In the genomic region with DNA sequence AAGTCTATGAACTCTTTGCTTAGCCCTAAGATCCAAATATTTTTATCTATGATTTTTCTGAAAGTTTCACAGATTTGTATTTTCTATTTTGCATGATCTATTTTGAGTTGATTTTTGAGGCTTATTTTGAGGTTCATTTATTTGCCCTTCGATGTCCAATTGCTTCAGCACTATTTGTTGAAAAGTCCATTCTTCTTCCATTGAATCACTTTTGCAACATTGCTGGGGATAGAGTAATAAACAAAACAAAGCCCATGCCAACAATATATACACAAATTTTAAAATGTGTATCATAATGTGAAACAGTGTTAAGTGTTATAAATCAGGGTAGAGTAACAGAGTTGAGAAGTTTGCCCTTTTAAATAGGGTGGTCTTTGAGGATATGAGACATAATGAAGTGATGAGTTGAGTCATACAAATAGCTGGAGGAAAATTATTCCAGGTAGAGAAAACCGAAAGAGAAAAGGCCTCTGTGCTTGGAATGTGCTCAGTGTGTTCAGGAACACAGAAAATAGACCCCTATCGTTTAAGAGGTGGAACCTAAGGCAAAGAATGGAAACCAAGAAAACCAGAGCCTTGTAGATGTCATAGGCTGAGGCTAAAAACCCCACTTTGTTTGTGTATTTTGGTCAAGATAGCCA, we compare ENCODE assay signal across 19 cellular contexts.
DNase-seq lines count a peak whose midpoint lies in the region; FAIRE-seq and TF ChIP-seq lines count a peak whose summit lies in the region.
"Had no signal": no experiment of that assay in that cellular context is flagged by ENCODE, and none has a peak within 500 bp of the region (broad histone marks: within the 10 kb centered on the region; RNA-seq: fewer than 3 reads in every experiment).

No MANE protein-coding gene starts in this region.

- dilution Hi-C loops in endothelial cell of umbilical vein (cut with MboI; ENCODE audit: extremely low pct_ligation_motif_present, low sequenced_read_pairs), result no loop called here

- no peaks in the 10 kb centered on the region for H3K9me3 ChIP-seq in endothelial cell of umbilical vein (replicated peaks; ENCODE audit: control insufficient read depth, insufficient read depth, low read length)
- no peaks in the 10 kb centered on the region for H3K9me3 ChIP-seq in skeletal muscle satellite cell (replicated peaks; ENCODE audit: low read length)
- H3K9me3 ChIP-seq: BLaER1 had no signal

- DNase-seq in H54 (ENCODE audit: insufficient read length, low spot score) (no peak), NCI-H226 (peak; percentile 18), endothelial cell of umbilical vein (ENCODE audit: low read depth, low spot score) (peak; percentile 31), DMS 273 treated with DMSO at 0.1 percent for 48 hours (lab: John Stamatoyannopoulos, UW) (no peak), occipital lobe (lab: John Stamatoyannopoulos, UW) (no peak)
- DNase-seq in activated T-cell treated with anti-CD3 and anti-CD28 coated beads, Interleukin-2, amount 50 U/mL, for 48 hours, result no peak
- DNase-seq: CD8-positive, alpha-beta T cell; DMS79; NCI-H1417; NCI-H1930; NCI-H2171; NCI-H748 treated with DMSO at 0.1 percent for 48 hours; T-cell had no signal

- no peak overlapping the region for H3K9ac ChIP-seq in endothelial cell of umbilical vein (replicated peaks; ENCODE audit: extremely low read depth, insufficient read depth, low read length)
- no peak overlapping the region for H3K9ac ChIP-seq in skeletal muscle satellite cell (ENCODE audit: low read depth, low read length)
- H3K9ac ChIP-seq: BLaER1 had no signal

- no peak for TF ChIP-seq POLR2A in H54 (IDR thresholded peaks at IDR 0.05; ENCODE audit: low read depth, low read length)
- no peak for TF ChIP-seq POLR2A in endothelial cell of umbilical vein (IDR thresholded peaks at IDR 0.05; ENCODE audit: low read depth, low read length)

- no peak for TF ChIP-seq CTCF in endothelial cell of umbilical vein (IDR thresholded peaks at IDR 0.05; ENCODE audit: extremely low read depth in 1 of 2, insufficient read depth in 1 of 2, low read depth in 1 of 2, low read length in 2 of 2)

- TSS peak; percentile 11 for BruUV-seq in endothelial cell of umbilical vein (replicated peaks; lab: Mats Ljungman, UMichigan)

- H2AFZ ChIP-seq in endothelial cell of umbilical vein (ENCODE audit: low read depth, low read length), result peak overlapping the region; percentile 40
- H2AFZ ChIP-seq: PC-9 had no signal

- CTCF ChIA-PET in endothelial cell of umbilical vein (lab: Charles Lee), result no interaction called here

- H3K79me2 ChIP-seq in endothelial cell of umbilical vein (ENCODE audit: control insufficient read depth, insufficient read depth, low read length), result no peaks in the 10 kb centered on the region

- no peak overlapping the region for H3K4me3 ChIP-seq in endothelial cell of umbilical vein (replicated peaks in 1 of 3; ENCODE audit: insufficient read depth in 1 of 3, low read depth in 1 of 3, low read length in 3 of 3)
- no peak overlapping the region for H3K4me3 ChIP-seq in skeletal muscle satellite cell (ENCODE audit: low read length)
- H3K4me3 ChIP-seq: BLaER1, GM12878, PC-9, SK-N-MC had no signal

- H4K20me1 ChIP-seq in endothelial cell of umbilical vein (replicated peaks; ENCODE audit: control insufficient read depth, extremely low read depth, insufficient read depth, low read length), result no peaks in the 10 kb centered on the region
- H4K20me1 ChIP-seq: BLaER1 had no signal

- peak overlapping the region; percentile 5 for H3K27ac ChIP-seq in endothelial cell of umbilical vein (ENCODE audit: insufficient read depth, low read depth, low read length)
- H3K27ac ChIP-seq: BLaER1, PC-9, SK-N-MC had no signal

- peak; percentile 64 for FAIRE-seq in H54 (lab: Jason Lieb, UNC)
- FAIRE-seq in endothelial cell of umbilical vein (lab: Jason Lieb, UNC), result no peak
- FAIRE-seq: GM12878, H1 had no signal

- no peaks in the 10 kb centered on the region for H3K9me1 ChIP-seq in endothelial cell of umbilical vein (replicated peaks; ENCODE audit: control insufficient read depth, extremely low read depth, insufficient read depth, low read length)

- no peaks in the 10 kb centered on the region for H3K27me3 ChIP-seq in endothelial cell of umbilical vein (ENCODE audit: control insufficient read depth in 2 of 2, insufficient read depth in 2 of 2, low read length in 2 of 2)
- H3K27me3 ChIP-seq in skeletal muscle satellite cell (ENCODE audit: control insufficient read depth, insufficient read depth, low read length), result no peaks in the 10 kb centered on the region
- H3K27me3 ChIP-seq: BLaER1 had no signal

- intact Hi-C loops in endothelial cell of umbilical vein (cut with micrococcal nuclease), result loop anchor here (5.0 to 10.0 kb wide), 3 partner anchors 580 to 918 kb away; no protein-coding TSS in a partner anchor

- POLR2A ChIA-PET in endothelial cell of umbilical vein (lab: Charles Lee), result no interaction called here

- H3K36me3 ChIP-seq in endothelial cell of umbilical vein (ENCODE audit: control insufficient read depth in 2 of 2, extremely low read depth in 1 of 2, insufficient read depth in 2 of 2, low read length in 2 of 2) (no peaks in the 10 kb centered on the region), skeletal muscle satellite cell (ENCODE audit: insufficient read depth, low read length) (no peaks in the 10 kb centered on the region)
- H3K36me3 ChIP-seq: BLaER1 had no signal

- H3K4me2 ChIP-seq in endothelial cell of umbilical vein (ENCODE audit: insufficient read depth, low read length), result no peak overlapping the region
- peak overlapping the region; percentile 22 for H3K4me2 ChIP-seq in skeletal muscle satellite cell (ENCODE audit: low read length)
- H3K4me2 ChIP-seq: BLaER1, PC-9 had no signal

- H3K4me1 ChIP-seq in endothelial cell of umbilical vein (ENCODE audit: control insufficient read depth, extremely low read depth, insufficient read depth, low read length) (peaks cover 32% of the 10 kb centered on the region), skeletal muscle satellite cell (ENCODE audit: control insufficient read depth, insufficient read depth, low read length) (peaks cover 47% of the 10 kb centered on the region)

TF ChIP-seq in endothelial cell of umbilical vein, 7 proteins besides CTCF, POLR2A, EP300 and RAD21:
- TF ChIP-seq FOS (IDR thresholded peaks at IDR 0.05; ENCODE audit: borderline replicate concordance, insufficient read depth, low read length), result peak; percentile 65
- TF ChIP-seq MYC (IDR thresholded peaks at IDR 0.05; ENCODE audit: low read depth, low read length), result no peak
TF ChIP-seq in endothelial cell of umbilical vein: peak in this region for 1.

Comparison
In these comparisons a context has a peak if more than half of its experiments do, and no peak if none do; other contexts are left out.
1. DNase-seq: peak in NCI-H226 (single experiment) and endothelial cell of umbilical vein (single experiment); none in H54 (single experiment), activated T-cell treated with anti-CD3 and anti-CD28 coated beads, Interleukin-2, amount 50 U/mL, for 48 hours (0 of 2), DMS 273 treated with DMSO at 0.1 percent for 48 hours (single experiment) and occipital lobe (single experiment).